20 cellular contexts compared by ENCODE assay signal in the genomic region with DNA sequence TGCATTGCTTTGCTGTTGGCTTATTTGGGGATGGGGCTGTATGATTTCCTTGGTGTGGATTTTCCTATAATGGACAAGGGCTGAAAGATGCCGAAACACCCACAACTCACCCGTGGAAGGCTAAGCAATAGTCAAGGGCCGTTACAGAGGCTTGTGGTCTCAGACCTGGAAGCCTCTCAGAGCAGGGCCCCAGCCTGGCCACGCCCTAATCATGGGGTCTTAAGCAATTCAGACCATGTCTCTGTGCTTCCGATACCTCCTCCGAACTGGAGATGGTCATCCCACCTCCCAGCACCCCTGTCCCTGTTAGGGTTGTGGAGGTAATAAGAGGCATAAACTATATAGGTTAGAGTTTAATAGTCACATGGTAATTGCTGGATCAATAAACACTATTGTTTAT. TPM values are rescaled to one million over a fixed set of nuclear protein-coding genes. Genes with fewer than 3 reads are reported as not detected.
DNase-seq lines count a peak whose midpoint lies in the region; ATAC-seq and TF ChIP-seq lines count a peak whose summit lies in the region.
"Had no signal": no experiment of that assay in that cellular context is flagged by ENCODE, and none has a peak within 500 bp of the region (broad histone marks: within the 10 kb centered on the region; RNA-seq: fewer than 3 reads in every experiment).

No MANE protein-coding gene starts in this region.

- peak overlapping the region in 5 of 10 experiments; percentile 5 to 97 (median 89); a peak in 4 of 20 replicates for H3K4me3 ChIP-seq in BLaER1 treated with 17β-estradiol and CSF1 and Interleukin-3, amounts not matched to agents 10 nM and 100 nM
- H3K4me3 ChIP-seq in fibroblast of pulmonary artery (replicated peaks; ENCODE audit: low read depth, low read length) (peak overlapping the region; percentile 0), sigmoid colon (no peak overlapping the region)
- H3K4me3 ChIP-seq: vagina had no signal

- ATAC-seq in T-helper 17 cell, result no peak
- ATAC-seq: activated CD8-positive, alpha-beta T cell treated with anti-CD3 and anti-CD28 coated beads for 36 hours; natural killer cell treated with Interleukin-12 subunit alpha and Interleukin-12 subunit beta and Interleukin-15 and Interleukin-18, amount 100 ng/mL, for 72 hours; stimulated activated naive B cell treated with anti-CD40 and anti-IgM and Interleukin-4, amounts not matched to agents 10 μg/mL and 1 μg/mL and 100 μg/mL, for 72 hours had no signal

- peaks cover 0 to 21% (median 18%) of the 10 kb centered on the region in 11 experiments; a peak in 15 of 22 replicates for H3K9me3 ChIP-seq in BLaER1 treated with 17β-estradiol and CSF1 and Interleukin-3, amounts not matched to agents 10 nM and 100 nM (replicated peaks in 1 of 11)
- no peaks in the 10 kb centered on the region for H3K9me3 ChIP-seq in T-helper 17 cell (ENCODE audit: control insufficient read depth, low read length, poor library complexity, severe bottlenecking)
- H3K9me3 ChIP-seq in sigmoid colon, result no peaks in the 10 kb centered on the region
- H3K9me3 ChIP-seq: vagina had no signal

- H3K27me3 ChIP-seq in BLaER1 treated with 17β-estradiol and CSF1 and Interleukin-3, amounts not matched to agents 10 nM and 100 nM, result peaks cover 0 to 4% (median 0%) of the 10 kb centered on the region in 11 experiments; a peak in 3 of 22 replicates
- H3K27me3 ChIP-seq in sigmoid colon, result no peaks in the 10 kb centered on the region
- H3K27me3 ChIP-seq: vagina had no signal

- H3K4me2 ChIP-seq in BLaER1 treated with 17β-estradiol and CSF1 and Interleukin-3, amounts not matched to agents 10 nM and 100 nM, result peak overlapping the region; percentile 78 to 98 (median 91)

- peak overlapping the region; percentile 25 for H3K4me3 Mint-ChIP-seq in T-helper 17 cell
- H3K4me3 Mint-ChIP-seq: activated CD8-positive, alpha-beta T cell treated with anti-CD3 and anti-CD28 coated beads for 36 hours; natural killer cell treated with Interleukin-12 subunit alpha and Interleukin-12 subunit beta and Interleukin-15 and Interleukin-18, amount 100 ng/mL, for 72 hours; stimulated activated naive B cell treated with anti-CD40 and anti-IgM and Interleukin-4, amounts not matched to agents 10 μg/mL and 1 μg/mL and 100 μg/mL, for 72 hours had no signal

- 88 to 89% methylated on average over 6 of the region's 6 CpGs for WGBS in sigmoid colon, 2 donors

- peaks cover 0 to 58% (median 0%) of the 10 kb centered on the region in 11 experiments; a peak in 8 of 22 replicates for H4K20me1 ChIP-seq in BLaER1 treated with 17β-estradiol and CSF1 and Interleukin-3, amounts not matched to agents 10 nM and 100 nM

- H3K9ac ChIP-seq in BLaER1 treated with 17β-estradiol and CSF1 and Interleukin-3, amounts not matched to agents 10 nM and 100 nM, result peak overlapping the region; percentile 56 to 100 (median 92); a peak in 17 of 22 replicates

- no peak for DNase-seq in T-helper 17 cell
- DNase-seq in fibroblast of pulmonary artery (ENCODE audit: low read depth), result no peak
- DNase-seq in sigmoid colon, result peak; percentile 50
- DNase-seq in AG20443 (ENCODE audit: low spot score), result no peak
- DNase-seq in NCI-H345 (lab: John Stamatoyannopoulos, UW), result no peak
- DNase-seq in A172 (ENCODE audit: low spot score), result no peak
- no peak for DNase-seq in AG08396 (ENCODE audit: low spot score)
- DNase-seq: activated CD8-positive, alpha-beta T cell treated with anti-CD3 and anti-CD28 coated beads for 36 hours; activated naive CD4-positive, alpha-beta T cell treated with anti-CD3 and anti-CD28 coated beads, Interleukin-2, amount 50 U/mL, for 16 hours; activated T-cell treated with anti-CD3 and anti-CD28 coated beads, Interleukin-2, amount 50 U/mL, for 48 hours; erythroblast; NCI-H1694 treated with DMSO at 0.1 percent for 48 hours; NCI-H226; SHP77; stimulated activated naive B cell treated with anti-CD40 and anti-IgM and Interleukin-4, amounts not matched to agents 10 μg/mL and 1 μg/mL and 100 μg/mL, for 72 hours; T-helper 1 cell; WERI-Rb-1 had no signal

- H3K4me1 Mint-ChIP-seq in T-helper 17 cell, result peaks cover 23% of the 10 kb centered on the region

- no peak for TF ChIP-seq EP300 in sigmoid colon (IDR thresholded peaks at IDR 0.05)

- H3K36me3 Mint-ChIP-seq in T-helper 17 cell (ENCODE audit: low read depth), result peaks cover 8% of the 10 kb centered on the region
- H3K36me3 Mint-ChIP-seq: natural killer cell treated with Interleukin-12 subunit alpha and Interleukin-12 subunit beta and Interleukin-15 and Interleukin-18, amount 100 ng/mL, for 72 hours had no signal

- H3K27ac Mint-ChIP-seq in T-helper 17 cell, result peak overlapping the region; percentile 91
- H3K27ac Mint-ChIP-seq: activated CD8-positive, alpha-beta T cell treated with anti-CD3 and anti-CD28 coated beads for 36 hours; natural killer cell treated with Interleukin-12 subunit alpha and Interleukin-12 subunit beta and Interleukin-15 and Interleukin-18, amount 100 ng/mL, for 72 hours; stimulated activated naive B cell treated with anti-CD40 and anti-IgM and Interleukin-4, amounts not matched to agents 10 μg/mL and 1 μg/mL and 100 μg/mL, for 72 hours had no signal

- no peak for TF ChIP-seq POLR2A in sigmoid colon (IDR thresholded peaks at IDR 0.05)

- TF ChIP-seq CTCF in fibroblast of pulmonary artery (IDR thresholded peaks at IDR 0.05; ENCODE audit: low read length, missing control alignments) (no peak), sigmoid colon (IDR thresholded peaks at IDR 0.05) (no peak)

- no peaks in the 10 kb centered on the region for H3K27me3 Mint-ChIP-seq in T-helper 17 cell
- H3K27me3 Mint-ChIP-seq: activated CD8-positive, alpha-beta T cell treated with anti-CD3 and anti-CD28 coated beads for 36 hours; stimulated activated naive B cell treated with anti-CD40 and anti-IgM and Interleukin-4, amounts not matched to agents 10 μg/mL and 1 μg/mL and 100 μg/mL, for 72 hours had no signal

- H3K27ac ChIP-seq in BLaER1 treated with 17β-estradiol and CSF1 and Interleukin-3, amounts not matched to agents 10 nM and 100 nM, result peak overlapping the region in 10 of 11 experiments; percentile 88 to 96 (median 91); a peak in 16 of 22 replicates
- H3K27ac ChIP-seq in sigmoid colon, result peak overlapping the region; percentile 77 to 91 (median 82)
- H3K27ac ChIP-seq: vagina, WERI-Rb-1 had no signal

- intact Hi-C loops in sigmoid colon (cut with DNase I), result loop anchor here (10.0 kb wide), 2 partner anchors 208 to 348 kb away; partner anchors contain the start of genes PRDM15 and ZBTB21

- H3K4me1 ChIP-seq in BLaER1 treated with 17β-estradiol and CSF1 and Interleukin-3, amounts not matched to agents 10 nM and 100 nM, result peaks cover 54 to 79% (median 71%) of the 10 kb centered on the region in 10 experiments
- H3K4me1 ChIP-seq in sigmoid colon, result peaks cover 0 to 46% (median 36%) of the 10 kb centered on the region in 4 donors

- peaks cover 20 to 56% (median 31%) of the 10 kb centered on the region in 11 experiments for H3K36me3 ChIP-seq in BLaER1 treated with 17β-estradiol and CSF1 and Interleukin-3, amounts not matched to agents 10 nM and 100 nM
- H3K36me3 ChIP-seq in sigmoid colon, result peaks cover 0 to 7% (median 2%) of the 10 kb centered on the region in 4 donors

RNA-seq across cellular contexts. Expression of gene ABCG1, which starts 3.4 kb away (rescaled TPM):
- total RNA-seq in T-helper 17 cell, result 10 to 100 TPM; 43.4 to 75.0 TPM
- total RNA-seq in sigmoid colon, result 10 to 100 TPM in 3 of 4 donors, 1 to 10 TPM in 1; 6.0 to 19.3 (median 13.6) TPM
- polyA plus RNA-seq in sigmoid colon, result 10 to 100 TPM in 2 of 3 donors, 1 to 10 TPM in 1; 8.1 to 15.6 (median 10.2) TPM
- 2.5 and 2.9 TPM in 2 replicates for total RNA-seq in A172 (2014; rRNA removed; shearing (Covaris generic))
